In genomic region chr3:40170395-40170794, GRCh38 we compare ENCODE assay signal across 11 cellular contexts.
A peak's percentile ranks its signal among the peaks of the same experiment; 100 is the strongest.
DNase-seq lines count a peak whose midpoint lies in the region; ATAC-seq, FAIRE-seq and TF ChIP-seq lines count a peak whose summit lies in the region.
"Had no signal": no experiment of that assay in that cellular context is flagged by ENCODE, and none has a peak within 500 bp of the region (broad histone marks: within the 10 kb centered on the region; RNA-seq: fewer than 3 reads in every experiment).

No MANE protein-coding gene starts in this region.

- no peaks in the 10 kb centered on the region for H3K27me3 ChIP-seq in Karpas-422 (ENCODE audit: low read length)
- H3K27me3 ChIP-seq: BLaER1 had no signal

- peak overlapping the region; percentile 59 for H3K27ac ChIP-seq in Karpas-422 (ENCODE audit: low read length)
- H3K27ac ChIP-seq: BLaER1 had no signal

- H3K36me3 ChIP-seq in Karpas-422 (ENCODE audit: insufficient read depth, low read length), result 0 out of 2 replicates have a peak, but pooled peaks cover 3% of the 10 kb centered on the region
- H3K36me3 ChIP-seq: BLaER1 had no signal

- H2AFZ ChIP-seq in Karpas-422 (ENCODE audit: low read length), result no peak overlapping the region

- TF ChIP-seq POLR2A in GM12892 (IDR thresholded peaks at IDR 0.05; ENCODE audit: low read depth, low read length), result no peak

- peak; percentile 30 for FAIRE-seq in GM12892 (lab: Jason Lieb, UNC)

- no peaks in the 10 kb centered on the region for H3K9me2 ChIP-seq in Karpas-422 (replicated peaks; ENCODE audit: insufficient read depth, low read length)

- no peaks in the 10 kb centered on the region for H3K9me3 ChIP-seq in Karpas-422 (ENCODE audit: low read length)
- H3K9me3 ChIP-seq: BLaER1 had no signal

- no peaks in the 10 kb centered on the region for H3K79me2 ChIP-seq in Karpas-422 (ENCODE audit: low read length)

- ATAC-seq in GM19395 (IDR thresholded peaks at IDR 0.05; ENCODE audit: unreplicated experiment) (peak; percentile 99), HG02884 (IDR thresholded peaks at IDR 0.05; ENCODE audit: unreplicated experiment) (peak; percentile 95)
- ATAC-seq: left colon, Panc1 had no signal

- H4K20me1 ChIP-seq in Karpas-422 (ENCODE audit: insufficient read depth, low read depth, low read length), result no peaks in the 10 kb centered on the region
- H4K20me1 ChIP-seq: BLaER1 had no signal

- H3K4me1 ChIP-seq in Karpas-422 (ENCODE audit: low read length), result peaks cover 32% of the 10 kb centered on the region
- H3K4me1 ChIP-seq: BLaER1 had no signal

- peak overlapping the region; percentile 34 for H3K4me2 ChIP-seq in Karpas-422 (ENCODE audit: low read depth, low read length, poor library complexity, severe bottlenecking)
- H3K4me2 ChIP-seq: BLaER1 had no signal

- DNase-seq in GM12892 (ENCODE audit: insufficient read length), result peak; percentile 23
- peak; percentile 72 for DNase-seq in Karpas-422
- no peak for DNase-seq in T-helper 1 cell
- no peak for DNase-seq in activated effector memory CD4-positive, alpha-beta T cell treated with Interleukin-2 at 50 U/mL for 16 hours
- DNase-seq in ureter (ENCODE audit: low spot score), result no peak
- DNase-seq in SKM-1 (lab: John Stamatoyannopoulos, UW; ENCODE audit: unreplicated experiment), result no peak
- DNase-seq: left colon had no signal

- H3K4me3 ChIP-seq in Karpas-422 (ENCODE audit: low read length), result no peak overlapping the region
- H3K4me3 ChIP-seq: BLaER1 had no signal

- H3K9ac ChIP-seq in Karpas-422 (ENCODE audit: low read length), result peak overlapping the region; percentile 47
- H3K9ac ChIP-seq: BLaER1 had no signal

Comparison
In these comparisons a context has a peak if more than half of its experiments do, and no peak if none do; other contexts are left out.
1. DNase-seq: peak in GM12892 (single experiment) and Karpas-422 (single experiment); none in T-helper 1 cell (0 of 5), activated effector memory CD4-positive, alpha-beta T cell treated with Interleukin-2 at 50 U/mL for 16 hours (single experiment), ureter (single experiment) and SKM-1 (single experiment).